In genomic region chr17:64262125-64262421, GRCh38 we compare ENCODE assay signal across 8 cellular contexts. TPM values are rescaled to one million over a fixed set of nuclear protein-coding genes. Genes with fewer than 3 reads are reported as not detected.
DNase-seq lines count a peak whose midpoint lies in the region; ATAC-seq lines count a peak whose summit lies in the region.

No MANE protein-coding gene starts in this region.

- no peaks in the 10 kb centered on the region for H3K36me3 ChIP-seq in iPS-20b (ENCODE audit: insufficient read depth, low read depth, low read length)

- peak overlapping the region; percentile 93 for H3K27ac Mint-ChIP-seq in activated T-cell treated with anti-CD3 and anti-CD28 coated beads, Interleukin-2, amount 50 U/mL, for 24 hours
- peak overlapping the region; percentile 89 for H3K27ac Mint-ChIP-seq in activated naive CD8-positive, alpha-beta T cell treated with anti-CD3 and anti-CD28 coated beads for 36 hours

- peaks cover 48% of the 10 kb centered on the region for H3K4me1 Mint-ChIP-seq in activated T-cell treated with anti-CD3 and anti-CD28 coated beads, Interleukin-2, amount 50 U/mL, for 24 hours (ENCODE audit: low read depth)
- H3K4me1 Mint-ChIP-seq in activated naive CD8-positive, alpha-beta T cell treated with anti-CD3 and anti-CD28 coated beads for 36 hours: peaks cover 34% of the 10 kb centered on the region

- no peaks in the 10 kb centered on the region for H3K27me3 Mint-ChIP-seq in activated T-cell treated with anti-CD3 and anti-CD28 coated beads, Interleukin-2, amount 50 U/mL, for 24 hours
- no peaks in the 10 kb centered on the region for H3K27me3 Mint-ChIP-seq in activated naive CD8-positive, alpha-beta T cell treated with anti-CD3 and anti-CD28 coated beads for 36 hours

- peak overlapping the region; percentile 90 for H3K4me3 Mint-ChIP-seq in activated T-cell treated with anti-CD3 and anti-CD28 coated beads, Interleukin-2, amount 50 U/mL, for 24 hours
- H3K4me3 Mint-ChIP-seq in activated naive CD8-positive, alpha-beta T cell treated with anti-CD3 and anti-CD28 coated beads for 36 hours: peak overlapping the region; percentile 89

- H3K9me3 ChIP-seq in iPS-20b (ENCODE audit: insufficient read depth, low read depth, low read length): no peaks in the 10 kb centered on the region

- H3K4me3 ChIP-seq in iPS-20b (ENCODE audit: low read length): peak overlapping the region; percentile 80

- peak overlapping the region; percentile 66; the same call in 1 of the 2 replicates for H3K9ac ChIP-seq in iPS-20b (ENCODE audit: low read depth, low read length)

- 0 out of 2 replicates have a peak, but pooled peaks cover 8% of the 10 kb centered on the region for H3K4me1 ChIP-seq in iPS-20b (ENCODE audit: insufficient read depth, low read length)

- H3K9me3 Mint-ChIP-seq in activated T-cell treated with anti-CD3 and anti-CD28 coated beads, Interleukin-2, amount 50 U/mL, for 24 hours: no peaks in the 10 kb centered on the region
- H3K9me3 Mint-ChIP-seq in activated naive CD8-positive, alpha-beta T cell treated with anti-CD3 and anti-CD28 coated beads for 36 hours: no peaks in the 10 kb centered on the region

- DNase-seq in activated T-cell treated with anti-CD3 and anti-CD28 coated beads, Interleukin-2, amount 50 U/mL, for 24 hours: no peak
- DNase-seq in activated T-cell treated with anti-CD3 and anti-CD28 coated beads for 4 hours: no peak
- no peak for DNase-seq in activated naive CD8-positive, alpha-beta T cell treated with anti-CD3 and anti-CD28 coated beads for 36 hours
- no peak for DNase-seq in NCI-H187 (lab: John Stamatoyannopoulos, UW)

- no peak overlapping the region for H3K27ac ChIP-seq in iPS-20b (ENCODE audit: low read length)
- peak overlapping the region; percentile 56 for H3K27ac ChIP-seq in temporal lobe (ENCODE audit: low read depth, low read length)

- peaks cover 42% of the 10 kb centered on the region for H3K27me3 ChIP-seq in iPS-20b (ENCODE audit: insufficient read depth, low read length)

- peaks cover 4% of the 10 kb centered on the region for H3K36me3 Mint-ChIP-seq in activated T-cell treated with anti-CD3 and anti-CD28 coated beads, Interleukin-2, amount 50 U/mL, for 24 hours (ENCODE audit: low read depth)
- no peaks in the 10 kb centered on the region for H3K36me3 Mint-ChIP-seq in activated naive CD8-positive, alpha-beta T cell treated with anti-CD3 and anti-CD28 coated beads for 36 hours

- ATAC-seq in GM21619 (IDR thresholded peaks at IDR 0.05; ENCODE audit: unreplicated experiment): no peak
- ATAC-seq in GM19463 (IDR thresholded peaks at IDR 0.05; ENCODE audit: unreplicated experiment): no peak

RNA-seq across cellular contexts. Expression of gene TEX2, which starts 1.0 kb away (rescaled TPM):
- total RNA-seq in activated naive CD8-positive, alpha-beta T cell treated with anti-CD3 and anti-CD28 coated beads for 36 hours: 10 to 100 TPM; 18.5 to 19.8 TPM
- total RNA-seq in temporal lobe: 30.5 TPM
